22 cellular contexts compared by ENCODE assay signal in genomic region chr2:234388591-234388990, GRCh38.
"Had no signal": no experiment of that assay in that cellular context is flagged by ENCODE, and none has a peak within 500 bp of the region (broad histone marks: within the 10 kb centered on the region; RNA-seq: fewer than 3 reads in every experiment).

No MANE protein-coding gene starts in this region.

- H3K27me3 ChIP-seq: esophagus muscularis mucosa, sigmoid colon, upper lobe of right lung had no signal

- H3K4me3 Mint-ChIP-seq: activated naive CD4-positive, alpha-beta T cell treated with anti-CD3 and anti-CD28 coated beads, Interleukin-2, amount 50 U/mL, for 24 hours; activated T-cell treated with anti-CD3 and anti-CD28 coated beads, Interleukin-2, amount 50 U/mL, for 72 hours; mesothelial cell of epicardium; stimulated activated naive B cell treated with anti-CD40 and anti-IgM and Interleukin-4, amounts not matched to agents 10 μg/mL and 1 μg/mL and 100 μg/mL, for 72 hours; T-helper 1 cell treated with Interleukin-12 subunit alpha and Interleukin-12 subunit beta and Interleukin-4 antibody, amounts not matched to agents 30 μg/mL and 1 μg/mL, for 36 hours had no signal

- H3K4me1 ChIP-seq: esophagus muscularis mucosa, sigmoid colon, upper lobe of right lung had no signal

- ATAC-seq: activated T-cell treated with anti-CD3 and anti-CD28 coated beads, Interleukin-2, amount 50 U/mL, for 72 hours; left lobe of liver; stimulated activated naive B cell treated with anti-CD40 and anti-IgM and Interleukin-4, amounts not matched to agents 10 μg/mL and 1 μg/mL and 100 μg/mL, for 72 hours; upper lobe of right lung had no signal

- H3K27ac Mint-ChIP-seq: activated naive CD4-positive, alpha-beta T cell treated with anti-CD3 and anti-CD28 coated beads, Interleukin-2, amount 50 U/mL, for 24 hours; activated T-cell treated with anti-CD3 and anti-CD28 coated beads, Interleukin-2, amount 50 U/mL, for 72 hours; mesothelial cell of epicardium; stimulated activated naive B cell treated with anti-CD40 and anti-IgM and Interleukin-4, amounts not matched to agents 10 μg/mL and 1 μg/mL and 100 μg/mL, for 72 hours; T-helper 1 cell treated with Interleukin-12 subunit alpha and Interleukin-12 subunit beta and Interleukin-4 antibody, amounts not matched to agents 30 μg/mL and 1 μg/mL, for 36 hours had no signal

- H3K9me3 Mint-ChIP-seq: activated naive CD4-positive, alpha-beta T cell treated with anti-CD3 and anti-CD28 coated beads, Interleukin-2, amount 50 U/mL, for 24 hours had no signal

- DNase-seq: activated CD4-positive, alpha-beta T cell treated with anti-CD3 and anti-CD28 coated beads, Interleukin-2, amount 50 U/mL, for 1 hour; activated CD4-positive, CD25-positive, alpha-beta regulatory T cell treated with anti-CD3 and anti-CD28 coated beads, Interleukin-2, amount 50 U/mL, for 72 hours; activated CD8-positive, alpha-beta memory T cell treated with anti-CD3 and anti-CD28 coated beads, Interleukin-2, amount 50 U/mL, for 4 hours; activated gamma-delta T cell; activated T-cell treated with anti-CD3 and anti-CD28 coated beads, Interleukin-2, amount 50 U/mL, for 72 hours; amniotic stem cell; dermis blood vessel endothelial cell; effector memory CD4-positive, alpha-beta T cell; hypothalamus; kidney; occipital lobe; posterior cingulate gyrus; sigmoid colon; stimulated activated naive B cell treated with anti-CD40 and anti-IgM and Interleukin-4, amounts not matched to agents 10 μg/mL and 1 μg/mL and 100 μg/mL, for 72 hours; upper lobe of right lung had no signal

- H3K36me3 Mint-ChIP-seq: mesothelial cell of epicardium had no signal

- H3K36me3 ChIP-seq: esophagus muscularis mucosa, sigmoid colon, thoracic aorta, upper lobe of right lung had no signal

- H3K27ac ChIP-seq: esophagus muscularis mucosa, sigmoid colon, thoracic aorta, upper lobe of right lung, VCaP had no signal

- H3K9me3 ChIP-seq: esophagus muscularis mucosa, sigmoid colon, thoracic aorta, upper lobe of right lung had no signal

- H3K27me3 Mint-ChIP-seq: activated naive CD4-positive, alpha-beta T cell treated with anti-CD3 and anti-CD28 coated beads, Interleukin-2, amount 50 U/mL, for 24 hours had no signal

- H3K4me3 ChIP-seq: esophagus muscularis mucosa, sigmoid colon, thoracic aorta, upper lobe of right lung had no signal
